Comparison of ENCODE assay signal across 20 cellular contexts in genomic region chr3:129927072-129927471, GRCh38. TPM values are rescaled to one million over a fixed set of nuclear protein-coding genes. Genes with fewer than 3 reads are reported as not detected.
DNase-seq lines count a peak whose midpoint lies in the region; ATAC-seq, FAIRE-seq and TF ChIP-seq lines count a peak whose summit lies in the region.
"Had no signal": no experiment of that assay in that cellular context is flagged by ENCODE, and none has a peak within 500 bp of the region (broad histone marks: within the 10 kb centered on the region; RNA-seq: fewer than 3 reads in every experiment).

No MANE protein-coding gene starts in this region.

- no peak overlapping the region for H3K27ac Mint-ChIP-seq in activated CD8-positive, alpha-beta memory T cell treated with anti-CD3 and anti-CD28 coated beads, Interleukin-2, amount 10 ng/mL, durations not matched to agents 7 days and 5 days
- H3K27ac Mint-ChIP-seq in T-helper 2 cell treated with Interferon-gamma antibody and Interleukin-4, amounts not matched to agents 5 μg/mL and 100 μg/mL, for 36 hours, result no peak overlapping the region
- H3K27ac Mint-ChIP-seq: CD14-positive monocyte had no signal

- H3K9me3 Mint-ChIP-seq in activated CD8-positive, alpha-beta memory T cell treated with anti-CD3 and anti-CD28 coated beads, Interleukin-2, amount 10 ng/mL, durations not matched to agents 7 days and 5 days (ENCODE audit: low read depth), result peaks cover 6% of the 10 kb centered on the region
- H3K9me3 Mint-ChIP-seq in T-helper 2 cell treated with Interferon-gamma antibody and Interleukin-4, amounts not matched to agents 5 μg/mL and 100 μg/mL, for 36 hours, result peaks cover 17% of the 10 kb centered on the region

- CTCF ChIA-PET in activated CD8-positive, alpha-beta memory T cell treated with anti-CD3 and anti-CD28 coated beads, Interleukin-2, amount 10 ng/mL, durations not matched to agents 7 days and 5 days (lab: Charles Lee), result interaction anchor here (0.9 kb wide), 1 partner anchor 171 kb away, joined by 3 read pairs; no protein-coding TSS in a partner anchor

- intact Hi-C loops in posterior vena cava (cut with DNase I), result loop anchor here in 1 of 2 donors (5.0 kb wide), 1 partner anchor 295 kb away; no protein-coding TSS in a partner anchor

- no peak for ATAC-seq in activated CD8-positive, alpha-beta memory T cell treated with anti-CD3 and anti-CD28 coated beads, Interleukin-2, amount 10 ng/mL, durations not matched to agents 7 days and 5 days

- H3K4me3 Mint-ChIP-seq in activated CD8-positive, alpha-beta memory T cell treated with anti-CD3 and anti-CD28 coated beads, Interleukin-2, amount 10 ng/mL, durations not matched to agents 7 days and 5 days, result no peak overlapping the region
- no peak overlapping the region for H3K4me3 Mint-ChIP-seq in T-helper 2 cell treated with Interferon-gamma antibody and Interleukin-4, amounts not matched to agents 5 μg/mL and 100 μg/mL, for 36 hours
- H3K4me3 Mint-ChIP-seq: CD14-positive monocyte had no signal

- no peak for TF ChIP-seq CTCF in bronchial epithelial cell (IDR thresholded peaks at IDR 0.05; ENCODE audit: insufficient read depth, low read length, severe bottlenecking)

- H3K27me3 ChIP-seq in bronchial epithelial cell (ENCODE audit: control insufficient read depth, insufficient read depth, low read length), result no peaks in the 10 kb centered on the region

- H3K4me1 Mint-ChIP-seq in activated CD8-positive, alpha-beta memory T cell treated with anti-CD3 and anti-CD28 coated beads, Interleukin-2, amount 10 ng/mL, durations not matched to agents 7 days and 5 days, result no peaks in the 10 kb centered on the region
- no peaks in the 10 kb centered on the region for H3K4me1 Mint-ChIP-seq in T-helper 2 cell treated with Interferon-gamma antibody and Interleukin-4, amounts not matched to agents 5 μg/mL and 100 μg/mL, for 36 hours (ENCODE audit: low read depth)

- peaks cover 10% of the 10 kb centered on the region for H3K27me3 Mint-ChIP-seq in activated CD8-positive, alpha-beta memory T cell treated with anti-CD3 and anti-CD28 coated beads, Interleukin-2, amount 10 ng/mL, durations not matched to agents 7 days and 5 days
- H3K27me3 Mint-ChIP-seq in T-helper 2 cell treated with Interferon-gamma antibody and Interleukin-4, amounts not matched to agents 5 μg/mL and 100 μg/mL, for 36 hours (ENCODE audit: low read depth), result peaks cover 6% of the 10 kb centered on the region

- H3K36me3 Mint-ChIP-seq in activated CD8-positive, alpha-beta memory T cell treated with anti-CD3 and anti-CD28 coated beads, Interleukin-2, amount 10 ng/mL, durations not matched to agents 7 days and 5 days, result peaks cover 3% of the 10 kb centered on the region
- H3K36me3 Mint-ChIP-seq in T-helper 2 cell treated with Interferon-gamma antibody and Interleukin-4, amounts not matched to agents 5 μg/mL and 100 μg/mL, for 36 hours (ENCODE audit: low read depth), result peaks cover 1% of the 10 kb centered on the region
- H3K36me3 Mint-ChIP-seq: CD14-positive monocyte had no signal

- FAIRE-seq in bronchial epithelial cell (lab: Jason Lieb, UNC), result peak; percentile 77

- no peaks in the 10 kb centered on the region for H3K36me3 ChIP-seq in bronchial epithelial cell (ENCODE audit: control insufficient read depth, insufficient read depth, low read length)

- peak; percentile 27 for DNase-seq in activated CD8-positive, alpha-beta memory T cell treated with anti-CD3 and anti-CD28 coated beads, Interleukin-2, amount 10 ng/mL, durations not matched to agents 7 days and 5 days
- DNase-seq in activated CD8-positive, alpha-beta memory T cell treated with anti-CD3 and anti-CD28 coated beads for 24 hours, result no peak
- DNase-seq in bronchial epithelial cell (ENCODE audit: low read depth) (no peak), myocyte (ENCODE audit: low read depth) (peak; percentile 85), posterior vena cava (ENCODE audit: low spot score) (no peak), DMS153 treated with DMSO at 0.1 percent for 48 hours (lab: John Stamatoyannopoulos, UW; ENCODE audit: unreplicated experiment) (no peak)
- no peak for DNase-seq in T-helper 2 cell treated with Interferon-gamma antibody and Interleukin-4, amounts not matched to agents 5 μg/mL and 100 μg/mL, for 36 hours (ENCODE audit: low spot score)
- no peak for DNase-seq in stimulated activated naive CD4-positive, alpha-beta T cell (lab: John Stamatoyannopoulos, UW)
- DNase-seq: 8988T, Calu3, GF-D8, GOT3, KBM-7, NCI-H1105, NCI-H187, NCI-H446, RPMI8226, SW 1271 had no signal

- no peak overlapping the region for H3K4me3 ChIP-seq in bronchial epithelial cell (ENCODE audit: low read depth, low read length)

RNA-seq across cellular contexts. Expression of gene TMCC1, which starts 33.6 kb away (rescaled TPM):
- total RNA-seq in activated CD8-positive, alpha-beta memory T cell treated with anti-CD3 and anti-CD28 coated beads, Interleukin-2, amount 10 ng/mL, durations not matched to agents 7 days and 5 days, result 10 to 100 TPM; 17.6 to 17.8 TPM
- total RNA-seq in bronchial epithelial cell, result 18.2 and 19.8 TPM in 2 replicates
- 20.8 and 23.2 TPM in 2 replicates for total RNA-seq in myocyte
- 17.9 TPM for polyA plus RNA-seq in myocyte (2012)
- 10 to 100 TPM; 38.4 to 47.7 TPM for total RNA-seq in posterior vena cava

RNA-seq across cellular contexts. Expression of gene TRH, which starts 47.4 kb away (rescaled TPM):
- total RNA-seq in activated CD8-positive, alpha-beta memory T cell treated with anti-CD3 and anti-CD28 coated beads, Interleukin-2, amount 10 ng/mL, durations not matched to agents 7 days and 5 days, result not detected
- total RNA-seq in bronchial epithelial cell (not detected in 2 replicates), myocyte (not detected in 2 replicates), posterior vena cava (under 1 TPM in 1 of 2 donors, not detected in 1; 0.23 TPM)
- 0.05 TPM for polyA plus RNA-seq in myocyte (2012)
- total RNA-seq: Calu3, M059J had no signal
- polyA plus RNA-seq: CD14-positive monocyte had no signal

Comparison
In these comparisons a context has a peak if more than half of its experiments do, and no peak if none do; other contexts are left out.
1. DNase-seq: peak in activated CD8-positive, alpha-beta memory T cell treated with anti-CD3 and anti-CD28 coated beads, Interleukin-2, amount 10 ng/mL, durations not matched to agents 7 days and 5 days (single experiment) and myocyte (single experiment); none in activated CD8-positive, alpha-beta memory T cell treated with anti-CD3 and anti-CD28 coated beads for 24 hours (single experiment), bronchial epithelial cell (single experiment), posterior vena cava (single experiment), T-helper 2 cell treated with Interferon-gamma antibody and Interleukin-4, amounts not matched to agents 5 μg/mL and 100 μg/mL, for 36 hours (single experiment), DMS153 treated with DMSO at 0.1 percent for 48 hours (single experiment) and stimulated activated naive CD4-positive, alpha-beta T cell (0 of 6).